1 cellular context compared by ENCODE assay signal in the genomic region with DNA sequence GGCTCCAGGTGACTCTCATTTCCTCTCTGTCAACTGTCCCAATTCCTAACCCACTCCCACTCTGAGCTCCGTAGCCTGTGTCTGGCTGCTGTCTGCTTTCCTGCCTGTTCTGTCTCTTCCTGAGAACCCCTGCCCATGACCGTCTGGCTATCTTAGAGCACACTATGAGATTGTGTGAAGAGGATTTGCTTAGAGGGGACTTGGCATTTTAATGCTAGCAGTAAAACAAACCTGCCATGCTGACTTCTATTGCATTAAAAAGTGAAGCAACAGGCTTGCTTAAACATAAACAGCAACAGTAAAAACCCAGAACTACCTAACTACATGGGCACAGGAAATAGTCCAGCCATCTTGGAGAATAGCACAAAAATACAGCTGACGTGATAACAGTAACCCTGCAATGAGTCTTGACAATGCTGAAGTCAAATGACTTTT.
TF ChIP-seq lines count a peak whose summit lies in the region.

No MANE protein-coding gene starts in this region.

TF ChIP-seq in GM12878, 131 proteins besides CTCF, POLR2A, EP300 and RAD21 (continued from another document):
- TF ChIP-seq CUX1 (IDR thresholded peaks at IDR 0.05; ENCODE audit: insufficient replicate concordance, low read depth, low read length) (no peak), CHD1 (IDR thresholded peaks at IDR 0.05; ENCODE audit: low read depth, low read length) (no peak), RAD51 (IDR thresholded peaks at IDR 0.05) (no peak), CREB1 (IDR thresholded peaks at IDR 0.05; ENCODE audit: low read depth) (no peak), SREBF2 (IDR thresholded peaks at IDR 0.05; ENCODE audit: low read length) (no peak), BACH1 (IDR thresholded peaks at IDR 0.05; ENCODE audit: borderline replicate concordance) (no peak), PML (IDR thresholded peaks at IDR 0.05; ENCODE audit: low read length) (no peak), ZNF217 (IDR thresholded peaks at IDR 0.05) (no peak), ASH2L (IDR thresholded peaks at IDR 0.05; ENCODE audit: borderline replicate concordance, low read depth) (no peak)
- TF ChIP-seq, protein P1, sequence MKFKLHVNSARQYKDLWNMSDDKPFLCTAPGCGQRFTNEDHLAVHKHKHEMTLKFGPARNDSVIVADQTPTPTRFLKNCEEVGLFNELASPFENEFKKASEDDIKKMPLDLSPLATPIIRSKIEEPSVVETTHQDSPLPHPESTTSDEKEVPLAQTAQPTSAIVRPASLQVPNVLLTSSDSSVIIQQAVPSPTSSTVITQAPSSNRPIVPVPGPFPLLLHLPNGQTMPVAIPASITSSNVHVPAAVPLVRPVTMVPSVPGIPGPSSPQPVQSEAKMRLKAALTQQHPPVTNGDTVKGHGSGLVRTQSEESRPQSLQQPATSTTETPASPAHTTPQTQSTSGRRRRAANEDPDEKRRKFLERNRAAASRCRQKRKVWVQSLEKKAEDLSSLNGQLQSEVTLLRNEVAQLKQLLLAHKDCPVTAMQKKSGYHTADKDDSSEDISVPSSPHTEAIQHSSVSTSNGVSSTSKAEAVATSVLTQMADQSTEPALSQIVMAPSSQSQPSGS (IDR thresholded peaks at IDR 0.05; ENCODE audit: low read length): no peak
